Comparison of ENCODE assay signal across 8 cellular contexts in genomic region chr13:113001251-113002140, GRCh38. TPM values are rescaled to one million over a fixed set of nuclear protein-coding genes. Genes with fewer than 3 reads are reported as not detected.
DNase-seq lines count a peak whose midpoint lies in the region; ATAC-seq and TF ChIP-seq lines count a peak whose summit lies in the region.

No MANE protein-coding gene starts in this region.

- POLR2A ChIA-PET in activated CD4-positive, alpha-beta memory T cell treated with anti-CD3 and anti-CD28 coated beads, Interleukin-2, amount 10 ng/mL, durations not matched to agents 7 days and 5 days (lab: Charles Lee) = no interaction called here

- H3K4me1 Mint-ChIP-seq in activated CD4-positive, alpha-beta memory T cell treated with anti-CD3 and anti-CD28 coated beads, Interleukin-2, amount 10 ng/mL, durations not matched to agents 7 days and 5 days = peaks cover 2% of the 10 kb centered on the region

- H3K27me3 ChIP-seq in HAP-1 (ENCODE audit: low read depth) = no peaks in the 10 kb centered on the region

- no peak overlapping the region for H3K27ac Mint-ChIP-seq in activated CD4-positive, alpha-beta memory T cell treated with anti-CD3 and anti-CD28 coated beads, Interleukin-2, amount 10 ng/mL, durations not matched to agents 7 days and 5 days

- H3K27me3 Mint-ChIP-seq in activated CD4-positive, alpha-beta memory T cell treated with anti-CD3 and anti-CD28 coated beads, Interleukin-2, amount 10 ng/mL, durations not matched to agents 7 days and 5 days = no peaks in the 10 kb centered on the region

- H3K4me3 Mint-ChIP-seq in activated CD4-positive, alpha-beta memory T cell treated with anti-CD3 and anti-CD28 coated beads, Interleukin-2, amount 10 ng/mL, durations not matched to agents 7 days and 5 days = no peak overlapping the region

- CTCF ChIA-PET in activated CD4-positive, alpha-beta memory T cell treated with anti-CD3 and anti-CD28 coated beads, Interleukin-2, amount 10 ng/mL, durations not matched to agents 7 days and 5 days (lab: Charles Lee) = no interaction called here

- in situ Hi-C loops in HAP-1 (cut with MboI; ENCODE audit: low sequenced_read_pairs) = no loop called here

- H3K4me1 ChIP-seq in HAP-1 = no peaks in the 10 kb centered on the region; the same call in 1 of the 2 replicates

- no peaks in the 10 kb centered on the region for H3K36me3 Mint-ChIP-seq in activated CD4-positive, alpha-beta memory T cell treated with anti-CD3 and anti-CD28 coated beads, Interleukin-2, amount 10 ng/mL, durations not matched to agents 7 days and 5 days (ENCODE audit: low read depth)

- H3K4me3 ChIP-seq in HAP-1 (peak overlapping the region; percentile 4; the same call in 1 of the 2 replicates), retinal pigment epithelial cell (ENCODE audit: low read length) (peak overlapping the region; percentile 59)

- intact Hi-C loops in Right ventricle myocardium superior (cut with DNase I) = no loop called here

- no peak for TF ChIP-seq CTCF in retinal pigment epithelial cell (conservative IDR thresholded peaks at IDR 0.05; ENCODE audit: low read depth, low read length)

- peaks cover 5% of the 10 kb centered on the region for H3K9me3 Mint-ChIP-seq in activated CD4-positive, alpha-beta memory T cell treated with anti-CD3 and anti-CD28 coated beads, Interleukin-2, amount 10 ng/mL, durations not matched to agents 7 days and 5 days

- no peaks in the 10 kb centered on the region for H3K9me3 ChIP-seq in HAP-1

- ATAC-seq in Right ventricle myocardium superior (ENCODE audit: poor library complexity) (peak; percentile 77), GM21381 (IDR thresholded peaks at IDR 0.05; ENCODE audit: unreplicated experiment) (no peak), HG02938 (IDR thresholded peaks at IDR 0.05; ENCODE audit: unreplicated experiment) (no peak)

- no peaks in the 10 kb centered on the region for H3K36me3 ChIP-seq in HAP-1 (replicated peaks)

- DNase-seq in HAP-1 (ENCODE audit: low spot score in 2 of 2) (peak; percentile 22 to 74), NCI-H69 (lab: John Stamatoyannopoulos, UW) (peak; percentile 95), Right ventricle myocardium superior (peak; percentile 62), retinal pigment epithelial cell (ENCODE audit: low read depth) (peak; percentile 43)
- no peak for DNase-seq in activated CD4-positive, alpha-beta memory T cell treated with anti-CD3 and anti-CD28 coated beads, Interleukin-2, amount 10 ng/mL, durations not matched to agents 7 days and 5 days
- no peak for DNase-seq in stimulated activated CD4-positive, alpha-beta T cell treated with anti-CD3 and anti-CD28 coated beads, Interleukin-2, amount 100 ng/mL, for 24 hours

RNA-seq across cellular contexts. Expression of gene MCF2L, which starts 32.5 kb away (rescaled TPM):
- total RNA-seq in Right ventricle myocardium superior = 38.1 TPM
- under 1 TPM; 0.33 to 0.86 TPM for total RNA-seq in activated CD4-positive, alpha-beta memory T cell treated with anti-CD3 and anti-CD28 coated beads, Interleukin-2, amount 10 ng/mL, durations not matched to agents 7 days and 5 days

Comparison
In these comparisons a context has a peak if more than half of its experiments do, and no peak if none do; other contexts are left out.
1. DNase-seq: peak in HAP-1 (2 of 2), NCI-H69 (single experiment), Right ventricle myocardium superior (single experiment) and retinal pigment epithelial cell (single experiment); none in activated CD4-positive, alpha-beta memory T cell treated with anti-CD3 and anti-CD28 coated beads, Interleukin-2, amount 10 ng/mL, durations not matched to agents 7 days and 5 days (single experiment) and stimulated activated CD4-positive, alpha-beta T cell treated with anti-CD3 and anti-CD28 coated beads, Interleukin-2, amount 100 ng/mL, for 24 hours (0 of 2).
2. RNA of gene MCF2L, which starts 32.5 kb away (total RNA-seq): 38.1 TPM in Right ventricle myocardium superior (single experiment); 0.33 to 0.86 TPM in activated CD4-positive, alpha-beta memory T cell treated with anti-CD3 and anti-CD28 coated beads, Interleukin-2, amount 10 ng/mL, durations not matched to agents 7 days and 5 days; every median in the first group is over 10 times any median in the second.